17 cellular contexts compared by ENCODE assay signal in genomic region chr10:101645659-101646058, GRCh38. TPM values are rescaled to one million over a fixed set of nuclear protein-coding genes. Genes with fewer than 3 reads are reported as not detected.
A peak's percentile ranks its signal among the peaks of the same experiment; 100 is the strongest.
DNase-seq lines count a peak whose midpoint lies in the region; ATAC-seq and TF ChIP-seq lines count a peak whose summit lies in the region.
"Had no signal": no experiment of that assay in that cellular context is flagged by ENCODE, and none has a peak within 500 bp of the region (broad histone marks: within the 10 kb centered on the region; RNA-seq: fewer than 3 reads in every experiment).

No MANE protein-coding gene starts in this region.

- no peak for DNase-seq in activated T-cell treated with anti-CD3 and anti-CD28 coated beads, Interleukin-2, amount 50 U/mL, for 72 hours
- no peak for DNase-seq in activated T-cell treated with anti-CD3 and anti-CD28 coated beads, Interleukin-2, amount 50 U/mL, for 1 hour
- no peak for DNase-seq in WTC11 (ENCODE audit: low spot score)
- peak; percentile 20 for DNase-seq in mesenteric fat pad (ENCODE audit: low spot score)
- no peak for DNase-seq in stimulated activated naive B cell treated with anti-CD40 and anti-IgM and Interleukin-4, amounts not matched to agents 10 μg/mL and 1 μg/mL and 100 μg/mL, for 72 hours
- no peak for DNase-seq in smooth muscle cell (lab: John Stamatoyannopoulos, UW; ENCODE audit: unreplicated experiment)
- DNase-seq: 8988T; Calu3; GF-D8; NCI-H1105; NCI-H2081; NCI-H2171 treated with DMSO at 0.1 percent for 48 hours; NK-92 treated with Interleukin-12 subunit alpha and Interleukin-12 subunit beta, amount 100 ng/mL, for 24 hours had no signal

- no peak overlapping the region for H3K9ac ChIP-seq in smooth muscle cell (ENCODE audit: low read depth)

- H3K4me3 ChIP-seq in smooth muscle cell = no peak overlapping the region

- peaks cover 0 to 8% of the 10 kb centered on the region in 2 donors for H3K36me3 Mint-ChIP-seq in activated T-cell treated with anti-CD3 and anti-CD28 coated beads, Interleukin-2, amount 50 U/mL, for 72 hours (ENCODE audit: insufficient read depth in 2 of 2)
- peaks cover 12% of the 10 kb centered on the region; the same call in 1 of the 2 replicates for H3K36me3 Mint-ChIP-seq in WTC11
- H3K36me3 Mint-ChIP-seq in stimulated activated naive B cell treated with anti-CD40 and anti-IgM and Interleukin-4, amounts not matched to agents 10 μg/mL and 1 μg/mL and 100 μg/mL, for 72 hours = peaks cover 18 to 67% of the 10 kb centered on the region in 2 donors

- no peaks in the 10 kb centered on the region for H3K9me3 ChIP-seq in smooth muscle cell (replicated peaks; ENCODE audit: low read depth)

- no peak overlapping the region for H2AFZ ChIP-seq in smooth muscle cell (ENCODE audit: low read depth)

- H3K27ac Mint-ChIP-seq in activated T-cell treated with anti-CD3 and anti-CD28 coated beads, Interleukin-2, amount 50 U/mL, for 72 hours = peak overlapping the region; percentile 64
- 0 out of 2 replicates have a peak overlapping the region, but pooled peaks have one; percentile 87 for H3K27ac Mint-ChIP-seq in WTC11
- peak overlapping the region; percentile 85 for H3K27ac Mint-ChIP-seq in stimulated activated naive B cell treated with anti-CD40 and anti-IgM and Interleukin-4, amounts not matched to agents 10 μg/mL and 1 μg/mL and 100 μg/mL, for 72 hours
- H3K27ac Mint-ChIP-seq: B cell had no signal

- H3K9me3 Mint-ChIP-seq in activated T-cell treated with anti-CD3 and anti-CD28 coated beads, Interleukin-2, amount 50 U/mL, for 72 hours = no peaks in the 10 kb centered on the region
- H3K9me3 Mint-ChIP-seq in WTC11 = no peaks in the 10 kb centered on the region
- no peaks in the 10 kb centered on the region for H3K9me3 Mint-ChIP-seq in stimulated activated naive B cell treated with anti-CD40 and anti-IgM and Interleukin-4, amounts not matched to agents 10 μg/mL and 1 μg/mL and 100 μg/mL, for 72 hours

- H3K27me3 ChIP-seq in smooth muscle cell (ENCODE audit: low read depth) = no peaks in the 10 kb centered on the region

- H3K4me1 ChIP-seq in smooth muscle cell (ENCODE audit: low read depth) = peaks cover 18% of the 10 kb centered on the region

- no peaks in the 10 kb centered on the region for H3K36me3 ChIP-seq in smooth muscle cell (ENCODE audit: low read depth)

- no peak overlapping the region for H3K4me3 Mint-ChIP-seq in activated T-cell treated with anti-CD3 and anti-CD28 coated beads, Interleukin-2, amount 50 U/mL, for 72 hours
- no peak overlapping the region for H3K4me3 Mint-ChIP-seq in WTC11
- H3K4me3 Mint-ChIP-seq in stimulated activated naive B cell treated with anti-CD40 and anti-IgM and Interleukin-4, amounts not matched to agents 10 μg/mL and 1 μg/mL and 100 μg/mL, for 72 hours = no peak overlapping the region
- H3K4me3 Mint-ChIP-seq: B cell had no signal

- CTCF ChIA-PET in WTC11 (lab: Charles Lee) = interaction anchor here (2.8 to 3.8 kb wide), 2 partner anchors 43 to 135 kb away, joined by 12 to 19 read pairs; no protein-coding TSS in a partner anchor

- no peaks in the 10 kb centered on the region for H3K27me3 Mint-ChIP-seq in activated T-cell treated with anti-CD3 and anti-CD28 coated beads, Interleukin-2, amount 50 U/mL, for 72 hours (ENCODE audit: low read depth)
- H3K27me3 Mint-ChIP-seq in WTC11 (ENCODE audit: low read depth) = no peaks in the 10 kb centered on the region
- H3K27me3 Mint-ChIP-seq in stimulated activated naive B cell treated with anti-CD40 and anti-IgM and Interleukin-4, amounts not matched to agents 10 μg/mL and 1 μg/mL and 100 μg/mL, for 72 hours = no peaks in the 10 kb centered on the region
- H3K27me3 Mint-ChIP-seq: B cell had no signal

- ATAC-seq in activated T-cell treated with anti-CD3 and anti-CD28 coated beads, Interleukin-2, amount 50 U/mL, for 72 hours (replicated peaks in 1 of 2) = no peak
- no peak for ATAC-seq in WTC11
- ATAC-seq in stimulated activated naive B cell treated with anti-CD40 and anti-IgM and Interleukin-4, amounts not matched to agents 10 μg/mL and 1 μg/mL and 100 μg/mL, for 72 hours (replicated peaks) = no peak
- no peak for ATAC-seq in GM19397 (IDR thresholded peaks at IDR 0.05; ENCODE audit: unreplicated experiment)
- no peak for ATAC-seq in esophagus mucosa
- ATAC-seq: HCT116 had no signal

- H3K79me2 ChIP-seq in smooth muscle cell (ENCODE audit: low read depth) = no peaks in the 10 kb centered on the region

- 93% methylated on average over 1 of the region's 1 CpG for WGBS in smooth muscle cell (ENCODE audit: low lambda C conversion rate)

- no peak overlapping the region for H3K4me2 ChIP-seq in smooth muscle cell

- peaks cover 7% of the 10 kb centered on the region for H3K4me1 Mint-ChIP-seq in activated T-cell treated with anti-CD3 and anti-CD28 coated beads, Interleukin-2, amount 50 U/mL, for 72 hours (ENCODE audit: low read depth)
- peaks cover 45% of the 10 kb centered on the region for H3K4me1 Mint-ChIP-seq in WTC11
- H3K4me1 Mint-ChIP-seq in stimulated activated naive B cell treated with anti-CD40 and anti-IgM and Interleukin-4, amounts not matched to agents 10 μg/mL and 1 μg/mL and 100 μg/mL, for 72 hours = peaks cover 0 to 7% of the 10 kb centered on the region in 2 donors
- H3K4me1 Mint-ChIP-seq: B cell had no signal

- H3F3A ChIP-seq in smooth muscle cell (ENCODE audit: low read depth) = no peaks in the 10 kb centered on the region

- peaks cover 27% of the 10 kb centered on the region for H4K20me1 ChIP-seq in smooth muscle cell (ENCODE audit: low read depth)

- H3K27ac ChIP-seq in smooth muscle cell (ENCODE audit: low read depth) = no peak overlapping the region

- POLR2A ChIA-PET in WTC11 (lab: Charles Lee) = no interaction called here

- TF ChIP-seq CTCF in WTC11 (IDR thresholded peaks at IDR 0.05) = no peak
- no peak for TF ChIP-seq CTCF in smooth muscle cell (IDR thresholded peaks at IDR 0.05; ENCODE audit: borderline replicate concordance, insufficient read depth, poor library complexity, severe bottlenecking)

TF ChIP-seq in WTC11, 78 proteins besides CTCF, POLR2A, EP300 and RAD21:
- TF ChIP-seq ERG (CRISPR knock-in tag; IDR thresholded peaks at IDR 0.05) (no peak), NR3C1 (CRISPR knock-in tag; conservative IDR thresholded peaks at IDR 0.05; ENCODE audit: low read depth) (no peak), TEAD4 (CRISPR knock-in tag; IDR thresholded peaks at IDR 0.05) (no peak), CBFB (CRISPR knock-in tag; IDR thresholded peaks at IDR 0.05; ENCODE audit: low read depth) (no peak), SOX15 (CRISPR knock-in tag; IDR thresholded peaks at IDR 0.05) (no peak), ZNF396 (CRISPR knock-in tag; IDR thresholded peaks at IDR 0.05; ENCODE audit: borderline replicate concordance) (no peak), CREB1 (CRISPR knock-in tag; IDR thresholded peaks at IDR 0.05) (no peak), ATF1 (CRISPR knock-in tag; IDR thresholded peaks at IDR 0.05) (no peak), SP1 (CRISPR knock-in tag; conservative IDR thresholded peaks at IDR 0.05) (no peak), RELA (CRISPR knock-in tag; IDR thresholded peaks at IDR 0.05; ENCODE audit: borderline replicate concordance) (no peak)
- TF ChIP-seq, protein P1, sequence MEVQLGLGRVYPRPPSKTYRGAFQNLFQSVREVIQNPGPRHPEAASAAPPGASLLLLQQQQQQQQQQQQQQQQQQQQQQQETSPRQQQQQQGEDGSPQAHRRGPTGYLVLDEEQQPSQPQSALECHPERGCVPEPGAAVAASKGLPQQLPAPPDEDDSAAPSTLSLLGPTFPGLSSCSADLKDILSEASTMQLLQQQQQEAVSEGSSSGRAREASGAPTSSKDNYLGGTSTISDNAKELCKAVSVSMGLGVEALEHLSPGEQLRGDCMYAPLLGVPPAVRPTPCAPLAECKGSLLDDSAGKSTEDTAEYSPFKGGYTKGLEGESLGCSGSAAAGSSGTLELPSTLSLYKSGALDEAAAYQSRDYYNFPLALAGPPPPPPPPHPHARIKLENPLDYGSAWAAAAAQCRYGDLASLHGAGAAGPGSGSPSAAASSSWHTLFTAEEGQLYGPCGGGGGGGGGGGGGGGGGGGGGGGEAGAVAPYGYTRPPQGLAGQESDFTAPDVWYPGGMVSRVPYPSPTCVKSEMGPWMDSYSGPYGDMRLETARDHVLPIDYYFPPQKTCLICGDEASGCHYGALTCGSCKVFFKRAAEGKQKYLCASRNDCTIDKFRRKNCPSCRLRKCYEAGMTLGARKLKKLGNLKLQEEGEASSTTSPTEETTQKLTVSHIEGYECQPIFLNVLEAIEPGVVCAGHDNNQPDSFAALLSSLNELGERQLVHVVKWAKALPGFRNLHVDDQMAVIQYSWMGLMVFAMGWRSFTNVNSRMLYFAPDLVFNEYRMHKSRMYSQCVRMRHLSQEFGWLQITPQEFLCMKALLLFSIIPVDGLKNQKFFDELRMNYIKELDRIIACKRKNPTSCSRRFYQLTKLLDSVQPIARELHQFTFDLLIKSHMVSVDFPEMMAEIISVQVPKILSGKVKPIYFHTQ (CRISPR knock-in tag; IDR thresholded peaks at IDR 0.05) = no peak

RNA-seq across cellular contexts. Expression of gene FBXW4, which starts 49.3 kb away (rescaled TPM):
- 10 to 100 TPM; 64.4 to 64.6 TPM for total RNA-seq in activated T-cell treated with anti-CD3 and anti-CD28 coated beads, Interleukin-2, amount 50 U/mL, for 72 hours
- 45.3 to 47.9 TPM (median 46.3 TPM) in 3 replicates for total RNA-seq in WTC11 (2021)
- 55.5 TPM for total RNA-seq in mesenteric fat pad
- total RNA-seq in esophagus mucosa = 37.1 TPM
- 12.0 and 12.1 TPM in 2 replicates for total RNA-seq in smooth muscle cell
- 7.2 and 11.7 TPM in 2 replicates for polyA plus RNA-seq in smooth muscle cell

RNA-seq across cellular contexts. Expression of gene DPCD, which starts 57.5 kb away (rescaled TPM):
- 1 to 10 TPM; 4.5 to 4.7 TPM for total RNA-seq in activated T-cell treated with anti-CD3 and anti-CD28 coated beads, Interleukin-2, amount 50 U/mL, for 72 hours
- total RNA-seq in WTC11 (2021) = 21.8 to 23.8 TPM (median 22.0 TPM) in 3 replicates
- 5.2 TPM for total RNA-seq in mesenteric fat pad
- total RNA-seq in esophagus mucosa = 19.0 TPM
- 94.4 and 150 TPM in 2 replicates for total RNA-seq in smooth muscle cell
- polyA plus RNA-seq in smooth muscle cell = 106 and 116 TPM in 2 replicates

RNA-seq across cellular contexts. Expression of gene POLL, which starts 57.6 kb away (rescaled TPM):
- total RNA-seq in activated T-cell treated with anti-CD3 and anti-CD28 coated beads, Interleukin-2, amount 50 U/mL, for 72 hours = 10 to 100 TPM; 34.8 to 38.0 TPM
- total RNA-seq in WTC11 (2021) (40.7 to 46.2 TPM (median 41.3 TPM) in 3 replicates), mesenteric fat pad (15.5 TPM), esophagus mucosa (13.5 TPM), smooth muscle cell (9.9 and 14.6 TPM in 2 replicates)
- 15.1 and 18.1 TPM in 2 replicates for polyA plus RNA-seq in smooth muscle cell
